Comparison of ENCODE assay signal across 19 cellular contexts in the genomic region with DNA sequence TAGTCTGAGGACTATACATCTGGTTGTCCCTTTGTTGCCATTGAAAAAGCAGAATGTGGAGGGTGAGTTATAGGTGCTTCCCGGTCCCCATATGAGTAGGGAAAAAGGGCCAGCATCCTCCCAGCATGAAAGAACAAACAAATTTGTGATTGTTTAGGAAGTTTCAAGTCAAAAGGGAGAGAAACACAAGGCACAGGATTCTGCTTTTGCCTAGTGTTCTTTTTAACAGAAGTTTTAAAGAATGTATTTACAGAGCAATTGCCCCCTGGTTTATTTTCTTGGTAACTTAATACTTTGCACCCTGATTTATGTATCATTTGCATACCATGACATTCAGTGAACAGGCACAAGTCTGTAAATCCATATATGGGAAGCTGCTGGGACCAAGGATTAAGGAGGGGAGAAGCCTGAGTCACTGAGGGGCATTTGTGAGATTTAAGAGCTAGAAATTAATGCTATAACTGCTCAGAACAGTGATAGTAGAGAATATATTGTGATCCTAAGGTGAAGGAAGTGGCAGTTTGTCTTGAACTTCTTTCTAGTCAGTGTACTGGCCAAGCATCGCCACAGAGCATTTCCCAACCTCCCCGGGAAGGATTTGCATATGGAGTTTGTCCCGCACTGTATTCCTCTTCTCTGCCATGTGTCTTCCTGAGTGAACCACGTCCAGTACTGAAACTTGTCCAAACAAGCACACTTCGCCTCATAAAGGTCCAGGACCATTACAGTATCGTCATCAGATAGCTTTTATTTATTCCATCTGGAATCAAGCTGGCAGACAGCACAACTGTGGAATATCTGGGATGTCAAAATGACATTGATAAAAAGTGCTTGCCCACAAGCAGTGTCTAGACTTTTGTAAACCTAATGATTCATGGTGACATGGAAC.
A peak's percentile ranks its signal among the peaks of the same experiment; 100 is the strongest.
DNase-seq lines count a peak whose midpoint lies in the region; ATAC-seq and TF ChIP-seq lines count a peak whose summit lies in the region.
"Had no signal": no experiment of that assay in that cellular context is flagged by ENCODE, and none has a peak within 500 bp of the region (broad histone marks: within the 10 kb centered on the region; RNA-seq: fewer than 3 reads in every experiment).

No MANE protein-coding gene starts in this region.

- peak; percentile 11; the same call in 1 of the 3 replicates for ATAC-seq in RWPE2 (ENCODE audit: low read depth)
- no peak for ATAC-seq in GM18517 (IDR thresholded peaks at IDR 0.05; ENCODE audit: unreplicated experiment)
- no peak for ATAC-seq in GM19455 (IDR thresholded peaks at IDR 0.05; ENCODE audit: unreplicated experiment)
- ATAC-seq: activated naive CD8-positive, alpha-beta T cell treated with anti-CD3 and anti-CD28 coated beads, Interleukin-2, amount 50 U/mL, for 24 hours; activated T-cell treated with anti-CD3 and anti-CD28 coated beads, Interleukin-2, amount 50 U/mL, for 4 hours; K562; lower lobe of right lung; Right ventricle myocardium inferior; stimulated activated naive B cell treated with anti-CD40 and anti-IgM and Interleukin-4, amounts not matched to agents 10 μg/mL and 1 μg/mL and 100 μg/mL, for 72 hours had no signal

- peaks cover 74% of the 10 kb centered on the region for H3K36me3 ChIP-seq in RWPE2 (ENCODE audit: low read depth)
- H3K36me3 ChIP-seq in esophagus muscularis mucosa: peaks cover 11 to 93% (median 43%) of the 10 kb centered on the region in 4 donors
- no peaks in the 10 kb centered on the region for H3K36me3 ChIP-seq in neural cell (ENCODE audit: insufficient read depth, low read length)
- H3K36me3 ChIP-seq: BE2C had no signal

- H3F3A ChIP-seq in neural cell (ENCODE audit: insufficient read depth, low read length, poor library complexity, severe bottlenecking): no peaks in the 10 kb centered on the region

- no peak overlapping the region for H2AFZ ChIP-seq in neural cell (ENCODE audit: low read depth, low read length)

- WGBS in esophagus muscularis mucosa: 49% methylated on average over 7 of the region's 7 CpGs

- H3K4me2 ChIP-seq in neural cell (ENCODE audit: low read length): no peak overlapping the region

- TF ChIP-seq CTCF in RWPE2 (IDR thresholded peaks at IDR 0.05; ENCODE audit: poor library complexity, severe bottlenecking) (no peak), esophagus muscularis mucosa (IDR thresholded peaks at IDR 0.05) (no peak), neural cell (IDR thresholded peaks at IDR 0.05; ENCODE audit: poor library complexity, severe bottlenecking) (no peak)

- no peaks in the 10 kb centered on the region for H3K79me2 ChIP-seq in neural cell (replicated peaks; ENCODE audit: insufficient read depth, low read length)

- H3K27ac ChIP-seq in RWPE2 (ENCODE audit: poor library complexity, severe bottlenecking): peak overlapping the region; percentile 71
- peak overlapping the region in 1 of 4 donors; percentile 63 for H3K27ac ChIP-seq in esophagus muscularis mucosa (replicated peaks in 1 of 4)
- H3K27ac ChIP-seq in neural cell (ENCODE audit: low read length): peak overlapping the region; percentile 56
- H3K27ac ChIP-seq: lower lobe of right lung had no signal

- TF ChIP-seq EP300 in esophagus muscularis mucosa (IDR thresholded peaks at IDR 0.05): no peak
- no peak for TF ChIP-seq EP300 in neural cell (conservative IDR thresholded peaks at IDR 0.05; ENCODE audit: poor library complexity, severe bottlenecking)

- H4K20me1 ChIP-seq in neural cell (ENCODE audit: insufficient read depth): no peaks in the 10 kb centered on the region

- H3K9me2 ChIP-seq in neural cell (ENCODE audit: insufficient read depth, low read length): no peaks in the 10 kb centered on the region

- H3K9me3 ChIP-seq in RWPE2 (ENCODE audit: severe bottlenecking) (no peaks in the 10 kb centered on the region), esophagus muscularis mucosa (no peaks in the 10 kb centered on the region), neural cell (ENCODE audit: low read length) (no peaks in the 10 kb centered on the region)
- H3K9me3 ChIP-seq: BE2C, lower lobe of right lung had no signal

- no peak overlapping the region for H3K9ac ChIP-seq in neural cell (ENCODE audit: low read length)

- DNase-seq in EH (ENCODE audit: low read depth): peak; percentile 74
- DNase-seq in RWPE2 (ENCODE audit: low spot score): no peak
- DNase-seq in esophagus muscularis mucosa (ENCODE audit: extremely low spot score): peak; percentile 89
- no peak for DNase-seq in dermis blood vessel endothelial cell
- DNase-seq in nucleus accumbens (lab: John Stamatoyannopoulos, UW): no peak
- DNase-seq: activated CD4-positive, alpha-beta T cell treated with anti-CD3 and anti-CD28 coated beads, Interleukin-2, amount 10 ng/mL, durations not matched to agents 7 days and 5 days; activated naive CD8-positive, alpha-beta T cell treated with anti-CD3 and anti-CD28 coated beads, Interleukin-2, amount 50 U/mL, for 24 hours; activated T-cell treated with anti-CD3 and anti-CD28 coated beads, Interleukin-2, amount 50 U/mL, for 4 hours; BE2C; DMS153; GOT3; lower lobe of right lung; NCI-H1092 treated with DMSO at 0.1 percent for 48 hours; stimulated activated naive B cell treated with anti-CD40 and anti-IgM and Interleukin-4, amounts not matched to agents 10 μg/mL and 1 μg/mL and 100 μg/mL, for 72 hours had no signal

- H3K4me1 ChIP-seq in RWPE2 (ENCODE audit: insufficient read depth, poor library complexity, severe bottlenecking): peaks cover 32% of the 10 kb centered on the region
- H3K4me1 ChIP-seq in esophagus muscularis mucosa: peaks cover 25 to 48% (median 44%) of the 10 kb centered on the region in 4 donors
- H3K4me1 ChIP-seq: BE2C, lower lobe of right lung had no signal

- intact Hi-C loops in esophagus muscularis mucosa (cut with DNase I): loop anchor here (5.0 kb wide), 1 partner anchor 105 kb away; no protein-coding TSS in a partner anchor

- no peak for TF ChIP-seq POLR2A in esophagus muscularis mucosa (IDR thresholded peaks at IDR 0.05; ENCODE audit: low read depth)

- H3K4me3 ChIP-seq in RWPE2 (ENCODE audit: severe bottlenecking) (no peak overlapping the region), esophagus muscularis mucosa (no peak overlapping the region), neural cell (ENCODE audit: low read length) (no peak overlapping the region)
- H3K4me3 ChIP-seq: K562, lower lobe of right lung had no signal

- H3K27me3 ChIP-seq in RWPE2 (ENCODE audit: insufficient read depth, poor library complexity, severe bottlenecking): no peaks in the 10 kb centered on the region
- H3K27me3 ChIP-seq in esophagus muscularis mucosa: no peaks in the 10 kb centered on the region
- H3K27me3 ChIP-seq in neural cell (ENCODE audit: insufficient read depth, low read depth, low read length): no peaks in the 10 kb centered on the region
- H3K27me3 ChIP-seq: BE2C had no signal

- no peak for TF ChIP-seq RAD21 in neural cell (conservative IDR thresholded peaks at IDR 0.05)

TF ChIP-seq in neural cell, 6 proteins besides CTCF, POLR2A, EP300 and RAD21:
- TF ChIP-seq SMC3 (conservative IDR thresholded peaks at IDR 0.05; ENCODE audit: poor library complexity): no peak
- no peak for TF ChIP-seq EZH2 (IDR thresholded peaks at IDR 0.05; ENCODE audit: borderline replicate concordance, insufficient read depth, low read length, poor library complexity, severe bottlenecking)
- TF ChIP-seq POLR2AphosphoS5 (IDR thresholded peaks at IDR 0.05): no peak
- no peak for TF ChIP-seq MXI1 (conservative IDR thresholded peaks at IDR 0.05; ENCODE audit: poor library complexity, severe bottlenecking)
- TF ChIP-seq TAF1 (IDR thresholded peaks at IDR 0.05; ENCODE audit: low read depth): no peak
- TF ChIP-seq, protein P1, sequence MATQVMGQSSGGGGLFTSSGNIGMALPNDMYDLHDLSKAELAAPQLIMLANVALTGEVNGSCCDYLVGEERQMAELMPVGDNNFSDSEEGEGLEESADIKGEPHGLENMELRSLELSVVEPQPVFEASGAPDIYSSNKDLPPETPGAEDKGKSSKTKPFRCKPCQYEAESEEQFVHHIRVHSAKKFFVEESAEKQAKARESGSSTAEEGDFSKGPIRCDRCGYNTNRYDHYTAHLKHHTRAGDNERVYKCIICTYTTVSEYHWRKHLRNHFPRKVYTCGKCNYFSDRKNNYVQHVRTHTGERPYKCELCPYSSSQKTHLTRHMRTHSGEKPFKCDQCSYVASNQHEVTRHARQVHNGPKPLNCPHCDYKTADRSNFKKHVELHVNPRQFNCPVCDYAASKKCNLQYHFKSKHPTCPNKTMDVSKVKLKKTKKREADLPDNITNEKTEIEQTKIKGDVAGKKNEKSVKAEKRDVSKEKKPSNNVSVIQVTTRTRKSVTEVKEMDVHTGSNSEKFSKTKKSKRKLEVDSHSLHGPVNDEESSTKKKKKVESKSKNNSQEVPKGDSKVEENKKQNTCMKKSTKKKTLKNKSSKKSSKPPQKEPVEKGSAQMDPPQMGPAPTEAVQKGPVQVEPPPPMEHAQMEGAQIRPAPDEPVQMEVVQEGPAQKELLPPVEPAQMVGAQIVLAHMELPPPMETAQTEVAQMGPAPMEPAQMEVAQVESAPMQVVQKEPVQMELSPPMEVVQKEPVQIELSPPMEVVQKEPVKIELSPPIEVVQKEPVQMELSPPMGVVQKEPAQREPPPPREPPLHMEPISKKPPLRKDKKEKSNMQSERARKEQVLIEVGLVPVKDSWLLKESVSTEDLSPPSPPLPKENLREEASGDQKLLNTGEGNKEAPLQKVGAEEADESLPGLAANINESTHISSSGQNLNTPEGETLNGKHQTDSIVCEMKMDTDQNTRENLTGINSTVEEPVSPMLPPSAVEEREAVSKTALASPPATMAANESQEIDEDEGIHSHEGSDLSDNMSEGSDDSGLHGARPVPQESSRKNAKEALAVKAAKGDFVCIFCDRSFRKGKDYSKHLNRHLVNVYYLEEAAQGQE (IDR thresholded peaks at IDR 0.05; ENCODE audit: borderline replicate concordance): no peak

Comparison
In these comparisons a context has a peak if more than half of its experiments do, and no peak if none do; other contexts are left out.
1. DNase-seq: peak in EH (single experiment) and esophagus muscularis mucosa (single experiment); none in RWPE2 (single experiment), dermis blood vessel endothelial cell (single experiment) and nucleus accumbens (0 of 56).